In the genomic region with DNA sequence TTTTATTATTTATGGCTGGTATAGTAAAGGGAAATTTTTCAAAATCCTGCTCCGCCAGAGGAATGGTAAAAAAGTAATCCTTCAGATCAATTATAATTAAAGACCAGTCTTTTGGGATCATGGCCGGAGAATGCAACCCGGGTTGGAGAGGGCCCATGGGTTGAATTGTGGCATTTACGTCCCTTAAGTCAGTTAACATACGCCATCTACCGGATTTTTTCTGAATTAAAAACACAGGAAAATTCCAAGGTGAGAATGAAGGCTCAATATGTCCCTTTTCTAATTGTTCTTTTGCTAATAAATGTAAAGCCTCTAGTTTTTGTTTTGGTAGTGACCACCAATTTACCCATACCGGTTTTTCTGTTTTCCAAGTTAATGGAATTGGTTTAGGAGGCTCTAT, we compare ENCODE assay signal across 9 cellular contexts.
DNase-seq lines count a peak whose midpoint lies in the region; ATAC-seq, FAIRE-seq and TF ChIP-seq lines count a peak whose summit lies in the region.
"Had no signal": no experiment of that assay in that cellular context is flagged by ENCODE, and none has a peak within 500 bp of the region (broad histone marks: within the 10 kb centered on the region; RNA-seq: fewer than 3 reads in every experiment).

No MANE protein-coding gene starts in this region.

- no peak overlapping the region for H2BK12ac ChIP-seq in H1 (ENCODE audit: low read depth, low read length)

- POLR2A ChIA-PET in H1 (lab: Charles Lee; ENCODE audit: partially characterized antibody): no interaction called here

- no peak overlapping the region for H3K56ac ChIP-seq in H1 (replicated peaks; ENCODE audit: insufficient read length, low read depth, low read length)

- no peak overlapping the region for H4K5ac ChIP-seq in H1 (ENCODE audit: insufficient read length, low read depth, low read length)

- ATAC-seq in GM19023 (IDR thresholded peaks at IDR 0.05; ENCODE audit: unreplicated experiment): no peak

- WGBS in H1 (ENCODE audit: extremely low coverage in 1 of 2, insufficient coverage in 1 of 2, insufficient read length in 1 of 2, insufficient replicate concordance in 2 of 2, low coverage in 1 of 2, low lambda C conversion rate in 2 of 2, missing lambda C conversion rate in 1 of 2), 2 experiments: 43% methylated on average over 7 of the region's 7 CpGs; no CpG with 5 or more reads in 1 of the 2 experiments
- 31 to 43% (median 36%) methylated on average over 7 of the region's 7 CpGs for WGBS in stomach, 5 donors

- TF ChIP-seq EP300 in H1 (IDR thresholded peaks at IDR 0.05; ENCODE audit: borderline replicate concordance in 1 of 2, low read depth in 2 of 2, low read length in 2 of 2) (no peak), stomach (IDR thresholded peaks at IDR 0.05) (no peak)

- H3K14ac ChIP-seq in H1 (ENCODE audit: insufficient read length): no peak overlapping the region

- H3K18ac ChIP-seq in H1 (ENCODE audit: extremely low read depth, low read length): no peak overlapping the region

- no peaks in the 10 kb centered on the region for H3K27me3 ChIP-seq in H1 (replicated peaks in 1 of 4; ENCODE audit: control insufficient read depth in 3 of 4, extremely low read depth in 1 of 4, insufficient read depth in 3 of 4, low read length in 3 of 4)
- no peaks in the 10 kb centered on the region for H3K27me3 ChIP-seq in stomach

- H4K91ac ChIP-seq in H1 (replicated peaks; ENCODE audit: insufficient read length, low read length): no peak overlapping the region

- no peaks in the 10 kb centered on the region for H3K23me2 ChIP-seq in H1 (ENCODE audit: low read depth, low read length)

- no peak overlapping the region for H2BK20ac ChIP-seq in H1 (ENCODE audit: low read length)

- DNase-seq in AML-193 (lab: John Stamatoyannopoulos, UW) (peak; percentile 4 to 27), NCI-H345 (lab: John Stamatoyannopoulos, UW) (peak; percentile 42), H1 (ENCODE audit: low read depth in 1 of 2, low spot score in 2 of 2) (no peak), KG1 (lab: John Stamatoyannopoulos, UW) (no peak), midbrain (lab: John Stamatoyannopoulos, UW) (no peak), stomach (no peak)
- DNase-seq: retina had no signal

- no peak overlapping the region for H3K9ac ChIP-seq in H1 (replicated peaks in 1 of 4; ENCODE audit: extremely low read depth in 1 of 4, low read depth in 3 of 4, low read length in 3 of 4)

- no peaks in the 10 kb centered on the region for H3K79me1 ChIP-seq in H1 (ENCODE audit: low read depth, low read length)

- H3K4me2 ChIP-seq in H1 (ENCODE audit: insufficient read depth in 1 of 2, low read depth in 2 of 2, low read length in 2 of 2): no peak overlapping the region

- peak; percentile 42 to 54 for TF ChIP-seq RAD21 in H1 (IDR thresholded peaks at IDR 0.05 in 1 of 2, conservative IDR thresholded peaks at IDR 0.05 in 1 of 2; ENCODE audit: low read depth in 2 of 2, low read length in 2 of 2)

- intact Hi-C loops in stomach (cut with DNase I; ENCODE audit: low total_unique reads): no loop called here

- CTCF ChIA-PET in H1 (lab: Charles Lee; ENCODE audit: partially characterized antibody): no interaction called here

- TF ChIP-seq CTCF in GM12873 (IDR thresholded peaks at IDR 0.05; ENCODE audit: insufficient read depth, low read depth, low read length, missing control alignments) (peak; percentile 42), H1 (IDR thresholded peaks at IDR 0.05; ENCODE audit: control extremely low read depth in 1 of 3, insufficient read depth in 1 of 3, low read depth in 1 of 3, low read length in 3 of 3) (peak in 1 of 3 experiments; percentile 6; a peak in 1 of 4 replicates), stomach (IDR thresholded peaks at IDR 0.05) (no peak)

- H3K4me3 ChIP-seq in H1 (ENCODE audit: extremely low read depth in 1 of 4, insufficient read depth in 2 of 4, low read depth in 3 of 4, low read length in 4 of 4) (no peak overlapping the region), stomach (no peak overlapping the region)

- H3K23ac ChIP-seq in H1 (ENCODE audit: insufficient read length): no peak overlapping the region

- H3K4ac ChIP-seq in H1 (replicated peaks; ENCODE audit: insufficient read length, low read depth, low read length): no peak overlapping the region

- no peak overlapping the region for H2BK120ac ChIP-seq in H1 (replicated peaks; ENCODE audit: low read depth, low read length)

- no peak overlapping the region for H2BK5ac ChIP-seq in H1 (ENCODE audit: low read depth, low read length)

- H3K27ac ChIP-seq in H1 (ENCODE audit: low read depth, low read length): no peak overlapping the region
- no peak overlapping the region for H3K27ac ChIP-seq in stomach

- TF ChIP-seq POLR2A in H1 (IDR thresholded peaks at IDR 0.05; ENCODE audit: control extremely low read depth in 1 of 2, low read depth in 2 of 2, low read length in 2 of 2): no peak
- TF ChIP-seq POLR2A in stomach (IDR thresholded peaks at IDR 0.05): no peak

- H3K79me2 ChIP-seq in H1 (ENCODE audit: control insufficient read depth in 1 of 2, insufficient read depth in 2 of 2, low read length in 2 of 2): no peaks in the 10 kb centered on the region

- H3K4me1 ChIP-seq in H1 (replicated peaks in 1 of 4; ENCODE audit: control insufficient read depth in 3 of 4, insufficient read depth in 4 of 4, low read length in 3 of 4) (no peaks in the 10 kb centered on the region), stomach (no peaks in the 10 kb centered on the region)

- no peaks in the 10 kb centered on the region for H3K36me3 ChIP-seq in H1 (ENCODE audit: control insufficient read depth in 2 of 4, insufficient read depth in 4 of 4, low read length in 3 of 4)
- H3K36me3 ChIP-seq in stomach: no peaks in the 10 kb centered on the region

- no peak overlapping the region for H2BK15ac ChIP-seq in H1 (ENCODE audit: low read length)

- no peak overlapping the region for H4K8ac ChIP-seq in H1 (ENCODE audit: extremely low read depth, insufficient read depth, low read length)

- no peak for FAIRE-seq in H1 (lab: Jason Lieb, UNC)

- no peak overlapping the region for H2AK5ac ChIP-seq in H1 (ENCODE audit: low read depth, low read length)

- H3K9me3 ChIP-seq in H1 (ENCODE audit: insufficient read depth in 2 of 2, low read depth in 1 of 2, low read length in 1 of 2) (peaks cover 75 to 78% of the 10 kb centered on the region in 2 experiments), stomach (peaks cover 0 to 54% (median 32%) of the 10 kb centered on the region in 4 donors)

- H4K20me1 ChIP-seq in H1 (replicated peaks in 1 of 2; ENCODE audit: control insufficient read depth in 1 of 2, insufficient read depth in 2 of 2, low read length in 2 of 2): no peaks in the 10 kb centered on the region

- no peak overlapping the region for H2AFZ ChIP-seq in H1 (ENCODE audit: low read length)

TF ChIP-seq in H1, 55 proteins besides CTCF, POLR2A, EP300 and RAD21 (continues in another document):
- TF ChIP-seq, protein P1, sequence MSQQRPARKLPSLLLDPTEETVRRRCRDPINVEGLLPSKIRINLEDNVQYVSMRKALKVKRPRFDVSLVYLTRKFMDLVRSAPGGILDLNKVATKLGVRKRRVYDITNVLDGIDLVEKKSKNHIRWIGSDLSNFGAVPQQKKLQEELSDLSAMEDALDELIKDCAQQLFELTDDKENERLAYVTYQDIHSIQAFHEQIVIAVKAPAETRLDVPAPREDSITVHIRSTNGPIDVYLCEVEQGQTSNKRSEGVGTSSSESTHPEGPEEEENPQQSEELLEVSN (IDR thresholded peaks at IDR 0.05): no peak
- TF ChIP-seq HDAC6 (IDR thresholded peaks at IDR 0.05; ENCODE audit: low read depth, low read length): no peak
- TF ChIP-seq FOSL1 (IDR thresholded peaks at IDR 0.05; ENCODE audit: insufficient read depth, low read depth, low read length): no peak
- no peak for TF ChIP-seq RBBP5 (IDR thresholded peaks at IDR 0.05; ENCODE audit: borderline replicate concordance, low read depth, low read length)
- TF ChIP-seq CHD1 (IDR thresholded peaks at IDR 0.05; ENCODE audit: low read depth, low read length): no peak
- no peak for TF ChIP-seq CREB1 (IDR thresholded peaks at IDR 0.05)
- no peak for TF ChIP-seq EGR1 (IDR thresholded peaks at IDR 0.05; ENCODE audit: borderline replicate concordance, low read depth, low read length)
- no peak for TF ChIP-seq SP1 (IDR thresholded peaks at IDR 0.05; ENCODE audit: low read depth, low read length)
- TF ChIP-seq ZNF274 (IDR thresholded peaks at IDR 0.05; ENCODE audit: borderline replicate concordance, extremely low read depth, low read length): no peak
- TF ChIP-seq USF2 (IDR thresholded peaks at IDR 0.05; ENCODE audit: low read length): no peak
- TF ChIP-seq CBX8 (IDR thresholded peaks at IDR 0.05; ENCODE audit: borderline replicate concordance, low read depth, low read length): no peak
- no peak for TF ChIP-seq NRF1 (IDR thresholded peaks at IDR 0.05; ENCODE audit: low read depth, low read length)
- TF ChIP-seq GTF2F1 (IDR thresholded peaks at IDR 0.05; ENCODE audit: borderline replicate concordance, low read depth, low read length): no peak
- no peak for TF ChIP-seq JUN (IDR thresholded peaks at IDR 0.05; ENCODE audit: low read depth, low read length)
- TF ChIP-seq RFX5 (IDR thresholded peaks at IDR 0.05; ENCODE audit: borderline replicate concordance, low read depth, low read length): no peak
- TF ChIP-seq SP2 (IDR thresholded peaks at IDR 0.05; ENCODE audit: low read length): no peak
- TF ChIP-seq KDM1A (IDR thresholded peaks at IDR 0.05; ENCODE audit: borderline replicate concordance, low read length): no peak

Comparison
In these comparisons a context has a peak if more than half of its experiments do, and no peak if none do; other contexts are left out.
1. DNase-seq: peak in AML-193 (2 of 2) and NCI-H345 (single experiment); none in H1 (0 of 2), KG1 (single experiment), midbrain (single experiment) and stomach (single experiment).